In the genomic region with DNA sequence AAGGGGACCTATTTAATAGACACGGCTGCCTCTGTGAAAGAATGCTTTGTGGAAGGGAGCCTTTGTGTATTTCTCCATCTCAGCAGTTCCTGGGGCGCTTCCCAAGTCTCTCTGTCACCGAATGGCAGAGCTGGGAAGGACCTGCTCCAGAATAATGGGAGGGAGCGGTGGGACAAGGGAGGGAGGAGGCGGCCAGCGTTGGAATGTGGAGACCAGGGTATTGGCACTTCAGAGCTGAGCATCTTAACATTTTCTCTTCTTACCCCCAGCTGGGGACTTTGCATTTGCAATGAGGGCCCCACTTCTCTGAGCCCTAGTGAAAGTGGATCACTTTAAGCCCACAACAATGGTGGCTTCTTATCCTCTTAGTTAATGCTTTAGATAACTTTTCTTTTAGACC, we compare ENCODE assay signal across 27 cellular contexts. TPM values are rescaled to one million over a fixed set of nuclear protein-coding genes. Genes with fewer than 3 reads are reported as not detected.
DNase-seq lines count a peak whose midpoint lies in the region; ATAC-seq, FAIRE-seq and TF ChIP-seq lines count a peak whose summit lies in the region.
"Had no signal": no experiment of that assay in that cellular context is flagged by ENCODE, and none has a peak within 500 bp of the region (broad histone marks: within the 10 kb centered on the region; RNA-seq: fewer than 3 reads in every experiment).

No MANE protein-coding gene starts in this region.

- 0 out of 4 replicates have a peak, but pooled peaks of 1 of the 2 experiments have one; percentile 13 for TF ChIP-seq RAD21 in H1 (IDR thresholded peaks at IDR 0.05 in 1 of 2, conservative IDR thresholded peaks at IDR 0.05 in 1 of 2; ENCODE audit: low read depth in 2 of 2, low read length in 2 of 2)

- H3K4me3 Mint-ChIP-seq in type B pancreatic cell, result peak overlapping the region; percentile 21
- H3K4me3 Mint-ChIP-seq: activated naive CD4-positive, alpha-beta T cell treated with anti-CD3 and anti-CD28 coated beads for 36 hours; activated T-helper 1 cell treated with anti-CD3 and anti-CD28 coated beads, Interleukin-12 subunit alpha, Interleukin-12 subunit beta, Interleukin-2, Interleukin-4 antibody, amounts not matched to agents 30 ng/mL and 10 ng/mL and 1 ng/mL, durations not matched to agents 14 hours and 24 hours and 36 hours; natural killer cell; stimulated activated memory B cell treated with anti-CD40 and anti-IgM and Interleukin-4, amounts not matched to agents 10 μg/mL and 1 μg/mL and 100 μg/mL, for 72 hours had no signal

- H2BK12ac ChIP-seq in H1 (ENCODE audit: low read depth, low read length), result 0 out of 2 replicates have a peak overlapping the region, but pooled peaks have one; percentile 51

- peaks cover 67% of the 10 kb centered on the region for H3K4me1 Mint-ChIP-seq in type B pancreatic cell (ENCODE audit: unreplicated experiment)
- H3K4me1 Mint-ChIP-seq: natural killer cell; stimulated activated memory B cell treated with anti-CD40 and anti-IgM and Interleukin-4, amounts not matched to agents 10 μg/mL and 1 μg/mL and 100 μg/mL, for 72 hours had no signal

- peaks cover 4% of the 10 kb centered on the region for H3F3A ChIP-seq in smooth muscle cell (ENCODE audit: low read depth)

- H3K4me2 ChIP-seq in H1 (ENCODE audit: insufficient read depth in 1 of 2, low read depth in 2 of 2, low read length in 2 of 2) (peak overlapping the region; percentile 43 to 64), mesendoderm (ENCODE audit: low read length) (no peak overlapping the region), smooth muscle cell (no peak overlapping the region)

- H2AK5ac ChIP-seq in H1 (ENCODE audit: low read depth, low read length) (0 out of 2 replicates have a peak overlapping the region, but pooled peaks have one; percentile 75), mesendoderm (ENCODE audit: low read length) (no peak overlapping the region)

- no peak overlapping the region for H4K8ac ChIP-seq in H1 (ENCODE audit: extremely low read depth, insufficient read depth, low read length)
- no peak overlapping the region for H4K8ac ChIP-seq in mesendoderm (ENCODE audit: low read depth, low read length)

- DNase-seq in H1 (ENCODE audit: low read depth in 1 of 2, low spot score in 2 of 2) (peak; percentile 74 to 77), mesendoderm (peak; percentile 96), type B pancreatic cell (ENCODE audit: extremely low spot score, unreplicated experiment) (no peak), smooth muscle cell (lab: John Stamatoyannopoulos, UW; ENCODE audit: unreplicated experiment) (no peak), GM03348 (ENCODE audit: low spot score) (no peak)
- DNase-seq: activated CD4-positive, alpha-beta T cell treated with anti-CD3 and anti-CD28 coated beads, Interleukin-2, amount 50 U/mL, for 48 hours; activated CD4-positive, CD25-positive, alpha-beta regulatory T cell; activated naive CD4-positive, alpha-beta T cell treated with anti-CD3 and anti-CD28 coated beads for 36 hours; foreskin keratinocyte; GM23248; heart right ventricle; natural killer cell; NCI-H1105; NCI-H187 treated with DMSO at 0.1 percent for 48 hours; right lobe of liver; stimulated activated CD4-positive, alpha-beta T cell treated with anti-CD3 and anti-CD28 coated beads, Interleukin-4, amount 100 ng/mL, for 4 hours; upper lobe of right lung had no signal

- no peak for ATAC-seq in GM21737 (IDR thresholded peaks at IDR 0.05; ENCODE audit: unreplicated experiment)
- ATAC-seq: foreskin keratinocyte; heart right ventricle; K562; natural killer cell; right lobe of liver; stimulated activated memory B cell treated with anti-CD40 and anti-IgM and Interleukin-4, amounts not matched to agents 10 μg/mL and 1 μg/mL and 100 μg/mL, for 72 hours; upper lobe of right lung had no signal

- no peak overlapping the region for H2BK15ac ChIP-seq in H1 (ENCODE audit: low read length)
- H2BK15ac ChIP-seq in mesendoderm (replicated peaks; ENCODE audit: low read depth), result no peak overlapping the region

- no peak for TF ChIP-seq POLR2A in H1 (IDR thresholded peaks at IDR 0.05; ENCODE audit: control extremely low read depth in 1 of 2, low read depth in 2 of 2, low read length in 2 of 2)

- H2AFZ ChIP-seq in H1 (ENCODE audit: low read length), result no peak overlapping the region
- no peak overlapping the region for H2AFZ ChIP-seq in smooth muscle cell (ENCODE audit: low read depth)
- H2AFZ ChIP-seq: GM23248 had no signal

- peak overlapping the region; percentile 46; the same call in 1 of the 2 replicates for H3K27ac ChIP-seq in HUES6 (ENCODE audit: low read depth, low read length)
- no peak overlapping the region; the same call in 1 of the 2 replicates for H3K27ac ChIP-seq in H1 (ENCODE audit: low read depth, low read length)
- H3K27ac ChIP-seq in mesendoderm (ENCODE audit: low read depth, low read length), result peak overlapping the region; percentile 26
- no peak overlapping the region for H3K27ac ChIP-seq in smooth muscle cell (ENCODE audit: low read depth)
- H3K27ac ChIP-seq: breast epithelium, esophagus muscularis mucosa, foreskin keratinocyte, GM23248, heart right ventricle, right lobe of liver, upper lobe of right lung had no signal

- no peaks in the 10 kb centered on the region for H3K9me3 Mint-ChIP-seq in type B pancreatic cell
- H3K9me3 Mint-ChIP-seq: activated naive CD4-positive, alpha-beta T cell treated with anti-CD3 and anti-CD28 coated beads for 36 hours; activated T-helper 1 cell treated with anti-CD3 and anti-CD28 coated beads, Interleukin-12 subunit alpha, Interleukin-12 subunit beta, Interleukin-2, Interleukin-4 antibody, amounts not matched to agents 30 ng/mL and 10 ng/mL and 1 ng/mL, durations not matched to agents 14 hours and 24 hours and 36 hours; natural killer cell; stimulated activated memory B cell treated with anti-CD40 and anti-IgM and Interleukin-4, amounts not matched to agents 10 μg/mL and 1 μg/mL and 100 μg/mL, for 72 hours had no signal

- peaks cover 2% of the 10 kb centered on the region; the same call in 1 of the 2 replicates for H3K23me2 ChIP-seq in H1 (ENCODE audit: low read depth, low read length)

- H3K36me3 Mint-ChIP-seq in type B pancreatic cell, result no peaks in the 10 kb centered on the region
- H3K36me3 Mint-ChIP-seq: natural killer cell; stimulated activated memory B cell treated with anti-CD40 and anti-IgM and Interleukin-4, amounts not matched to agents 10 μg/mL and 1 μg/mL and 100 μg/mL, for 72 hours had no signal

- H2BK5ac ChIP-seq in H1 (ENCODE audit: low read depth, low read length) (peak overlapping the region; percentile 82), mesendoderm (ENCODE audit: low read length) (no peak overlapping the region)

- H3K27me3 ChIP-seq in HUES6 (ENCODE audit: control insufficient read depth, insufficient read depth, low read length) (no peaks in the 10 kb centered on the region), H1 (replicated peaks in 1 of 4; ENCODE audit: control insufficient read depth in 3 of 4, extremely low read depth in 1 of 4, insufficient read depth in 3 of 4, low read length in 3 of 4) (no peaks in the 10 kb centered on the region), mesendoderm (ENCODE audit: insufficient read depth, low read length, poor library complexity) (no peaks in the 10 kb centered on the region), smooth muscle cell (ENCODE audit: low read depth) (no peaks in the 10 kb centered on the region)
- H3K27me3 ChIP-seq: breast epithelium, esophagus muscularis mucosa, foreskin keratinocyte, heart right ventricle, right lobe of liver, upper lobe of right lung had no signal

- H3K4me3 ChIP-seq in HUES6 (ENCODE audit: low read depth, low read length) (peak overlapping the region; percentile 34), H1 (ENCODE audit: extremely low read depth in 1 of 4, insufficient read depth in 2 of 4, low read depth in 3 of 4, low read length in 4 of 4) (peak overlapping the region in 3 of 4 experiments; percentile 4 to 43 (median 19); a peak in 4 of 8 replicates), mesendoderm (ENCODE audit: low read length) (no peak overlapping the region), smooth muscle cell (no peak overlapping the region)
- H3K4me3 ChIP-seq: breast epithelium, esophagus muscularis mucosa, GM23248, heart right ventricle, K562, right lobe of liver, upper lobe of right lung had no signal

- peaks cover 82% of the 10 kb centered on the region for H3K4me1 ChIP-seq in HUES6 (ENCODE audit: control insufficient read depth, insufficient read depth, low read length)
- peaks cover 15 to 51% (median 32%) of the 10 kb centered on the region in 4 experiments for H3K4me1 ChIP-seq in H1 (replicated peaks in 1 of 4; ENCODE audit: control insufficient read depth in 3 of 4, insufficient read depth in 4 of 4, low read length in 3 of 4)
- H3K4me1 ChIP-seq in mesendoderm (ENCODE audit: control insufficient read depth, low read depth, low read length), result peaks cover 25% of the 10 kb centered on the region
- H3K4me1 ChIP-seq in smooth muscle cell (ENCODE audit: low read depth), result peaks cover 52% of the 10 kb centered on the region
- H3K4me1 ChIP-seq: foreskin keratinocyte had no signal

- TF ChIP-seq EP300 in H1 (IDR thresholded peaks at IDR 0.05; ENCODE audit: borderline replicate concordance in 1 of 2, low read depth in 2 of 2, low read length in 2 of 2), result peak in 1 of 2 experiments; percentile 67; a peak in 1 of 3 replicates

- no peak overlapping the region for H4K91ac ChIP-seq in H1 (replicated peaks; ENCODE audit: insufficient read length, low read length)

- no peak overlapping the region for H3K56ac ChIP-seq in H1 (replicated peaks; ENCODE audit: insufficient read length, low read depth, low read length)
- peak overlapping the region; percentile 26 for H3K56ac ChIP-seq in mesendoderm (ENCODE audit: low read length)

- 3% methylated on average over 6 of the region's 6 CpGs; no CpG with 5 or more reads in 1 of the 2 experiments for WGBS in H1 (ENCODE audit: extremely low coverage in 1 of 2, insufficient coverage in 1 of 2, insufficient read length in 1 of 2, insufficient replicate concordance in 2 of 2, low coverage in 1 of 2, low lambda C conversion rate in 2 of 2, missing lambda C conversion rate in 1 of 2), 2 experiments
- WGBS in mesendoderm (ENCODE audit: extremely low coverage, insufficient coverage, low lambda C conversion rate), result no CpG with 5 or more reads among the region's 6 CpGs
- 39% methylated on average over 6 of the region's 6 CpGs for WGBS in smooth muscle cell (ENCODE audit: low lambda C conversion rate)

- H2BK120ac ChIP-seq in H1 (replicated peaks; ENCODE audit: low read depth, low read length), result no peak overlapping the region
- no peak overlapping the region for H2BK120ac ChIP-seq in mesendoderm (ENCODE audit: low read depth, low read length)

- peaks cover 14 to 74% of the 10 kb centered on the region in 2 experiments for H3K79me2 ChIP-seq in H1 (ENCODE audit: control insufficient read depth in 1 of 2, insufficient read depth in 2 of 2, low read length in 2 of 2)
- H3K79me2 ChIP-seq in mesendoderm (ENCODE audit: control insufficient read depth, insufficient read depth, low read length), result peaks cover 41% of the 10 kb centered on the region
- H3K79me2 ChIP-seq in smooth muscle cell (ENCODE audit: low read depth), result peaks cover 59% of the 10 kb centered on the region

- FAIRE-seq in H1 (lab: Jason Lieb, UNC), result peak; percentile 97
- FAIRE-seq: colon, GM12891, K562, keratinocyte had no signal

- H3K4ac ChIP-seq in H1 (replicated peaks; ENCODE audit: insufficient read length, low read depth, low read length) (no peak overlapping the region), mesendoderm (ENCODE audit: low read depth, low read length) (no peak overlapping the region)

- TF ChIP-seq CTCF in H1 (IDR thresholded peaks at IDR 0.05; ENCODE audit: control extremely low read depth in 1 of 3, insufficient read depth in 1 of 3, low read depth in 1 of 3, low read length in 3 of 3), result no peak
- no peak for TF ChIP-seq CTCF in type B pancreatic cell (conservative IDR thresholded peaks at IDR 0.05)
- TF ChIP-seq CTCF in smooth muscle cell (IDR thresholded peaks at IDR 0.05; ENCODE audit: borderline replicate concordance, insufficient read depth, poor library complexity, severe bottlenecking), result no peak

- CTCF ChIA-PET in H1 (lab: Charles Lee; ENCODE audit: partially characterized antibody), result interaction anchor here (0.9 to 3.3 kb wide), 7 partner anchors 13 to 85 kb away, joined by 3 to 14 read pairs (median 3); no protein-coding TSS in a partner anchor

- H3K79me1 ChIP-seq in H1 (ENCODE audit: low read depth, low read length) (peaks cover 4% of the 10 kb centered on the region; the same call in 1 of the 2 replicates), mesendoderm (ENCODE audit: low read length) (peaks cover 13% of the 10 kb centered on the region)

- H4K20me1 ChIP-seq in H1 (replicated peaks in 1 of 2; ENCODE audit: control insufficient read depth in 1 of 2, insufficient read depth in 2 of 2, low read length in 2 of 2) (peaks cover 0 to 1% of the 10 kb centered on the region in 2 experiments), smooth muscle cell (ENCODE audit: low read depth) (no peaks in the 10 kb centered on the region)

- H3K9me3 ChIP-seq in HUES6 (ENCODE audit: control insufficient read depth, insufficient read depth, low read depth, low read length) (no peaks in the 10 kb centered on the region), H1 (ENCODE audit: insufficient read depth in 2 of 2, low read depth in 1 of 2, low read length in 1 of 2) (no peaks in the 10 kb centered on the region), smooth muscle cell (replicated peaks; ENCODE audit: low read depth) (no peaks in the 10 kb centered on the region)
- H3K9me3 ChIP-seq: breast epithelium, esophagus muscularis mucosa, heart right ventricle, right lobe of liver, upper lobe of right lung had no signal

- no peak overlapping the region for H3K18ac ChIP-seq in H1 (ENCODE audit: extremely low read depth, low read length)
- H3K18ac ChIP-seq in mesendoderm (ENCODE audit: low read length), result no peak overlapping the region

- H3K23ac ChIP-seq in H1 (ENCODE audit: insufficient read length), result no peak overlapping the region
- H3K23ac ChIP-seq in mesendoderm (ENCODE audit: low read length), result no peak overlapping the region

- H3K9ac ChIP-seq in HUES6 (ENCODE audit: low read length) (peak overlapping the region; percentile 27), H1 (replicated peaks in 1 of 4; ENCODE audit: extremely low read depth in 1 of 4, low read depth in 3 of 4, low read length in 3 of 4) (no peak overlapping the region; a peak in 1 of 7 replicates), mesendoderm (ENCODE audit: low read length) (no peak overlapping the region), smooth muscle cell (ENCODE audit: low read depth) (no peak overlapping the region)
- H3K9ac ChIP-seq: GM23248 had no signal

- no peak overlapping the region for H3K14ac ChIP-seq in H1 (ENCODE audit: insufficient read length)

- peaks cover 3% of the 10 kb centered on the region for H3K27me3 Mint-ChIP-seq in type B pancreatic cell

- POLR2A ChIA-PET in H1 (lab: Charles Lee; ENCODE audit: partially characterized antibody), result interaction anchor here (1.4 to 3.1 kb wide), 3 partner anchors 15 to 23 kb away, joined by 3 to 14 read pairs (median 10); no protein-coding TSS in a partner anchor

- H3K36me3 ChIP-seq in HUES6 (ENCODE audit: control insufficient read depth, insufficient read depth, low read length) (no peaks in the 10 kb centered on the region; the same call in 1 of the 2 replicates), H1 (ENCODE audit: control insufficient read depth in 2 of 4, insufficient read depth in 4 of 4, low read length in 3 of 4) (peaks cover 0 to 3% (median 0%) of the 10 kb centered on the region in 4 experiments; a peak in 1 of 8 replicates), mesendoderm (ENCODE audit: control insufficient read depth, insufficient read depth, low read length) (no peaks in the 10 kb centered on the region), smooth muscle cell (ENCODE audit: low read depth) (no peaks in the 10 kb centered on the region)
- H3K36me3 ChIP-seq: breast epithelium, esophagus muscularis mucosa, heart right ventricle, right lobe of liver, upper lobe of right lung had no signal

- no peak overlapping the region for H3K27ac Mint-ChIP-seq in type B pancreatic cell
- H3K27ac Mint-ChIP-seq: activated naive CD4-positive, alpha-beta T cell treated with anti-CD3 and anti-CD28 coated beads for 36 hours; activated T-helper 1 cell treated with anti-CD3 and anti-CD28 coated beads, Interleukin-12 subunit alpha, Interleukin-12 subunit beta, Interleukin-2, Interleukin-4 antibody, amounts not matched to agents 30 ng/mL and 10 ng/mL and 1 ng/mL, durations not matched to agents 14 hours and 24 hours and 36 hours; natural killer cell; stimulated activated memory B cell treated with anti-CD40 and anti-IgM and Interleukin-4, amounts not matched to agents 10 μg/mL and 1 μg/mL and 100 μg/mL, for 72 hours had no signal

- H4K5ac ChIP-seq in H1 (ENCODE audit: insufficient read length, low read depth, low read length), result no peak overlapping the region
- no peak overlapping the region for H4K5ac ChIP-seq in mesendoderm (ENCODE audit: low read length)

- no peak overlapping the region for H2BK20ac ChIP-seq in H1 (ENCODE audit: low read length)

RNA-seq across cellular contexts. Expression of gene CACHD1, which starts 23.9 kb away (rescaled TPM):
- 42.5 and 44.7 TPM in 2 replicates for total RNA-seq in H1 (2021; fragmentation: NEBNext Ultra II Directional; extraction: Animal tissue kit (Norgen Biotek cat#: 25700))
- 22.2 and 26.4 TPM in 2 replicates for polyA plus RNA-seq in H1 (2011; rRNA removed)
- polyA plus RNA-seq in H1 (2011; cell fraction: cytosol; rRNA removed), result 24.2 TPM
- polyA plus RNA-seq in H1 (2011; cell fraction: nucleus; rRNA removed), result 42.0 TPM
- 28.5 to 35.1 TPM (median 34.0 TPM) in 4 replicates for polyA plus RNA-seq in H1 (2012, experiment 1 of 2)
- 2.8 TPM for polyA plus RNA-seq in H1 (2012, experiment 2 of 2)
- polyA plus RNA-seq in H1 (2013, experiment 1 of 2), result 33.0 TPM
- polyA plus RNA-seq in H1 (2013, experiment 2 of 2), result 31.4 TPM
- 71.1 and 85.3 TPM in 2 replicates for polyA minus RNA-seq in H1 (2011; rRNA and poly(A)+ RNA removed)
- 39.4 TPM for polyA minus RNA-seq in H1 (2011; cell fraction: cytosol; rRNA and poly(A)+ RNA removed)
- polyA minus RNA-seq in H1 (2011; cell fraction: nucleus; rRNA and poly(A)+ RNA removed), result 70.3 TPM
- polyA plus RNA-seq in mesendoderm (2013, experiment 1 of 2), result 40.3 TPM
- 39.6 TPM for polyA plus RNA-seq in mesendoderm (2013, experiment 2 of 2)
- 9.6 and 44.6 TPM in 2 replicates for total RNA-seq in type B pancreatic cell (ENCODE audit: low replicate concordance)
- 19.2 and 20.8 TPM in 2 replicates for total RNA-seq in smooth muscle cell
- 12.8 and 12.9 TPM in 2 replicates for polyA plus RNA-seq in smooth muscle cell
- total RNA-seq: natural killer cell had no signal
- polyA plus RNA-seq: K562 had no signal

Comparison
In these comparisons a context has a peak if more than half of its experiments do, and no peak if none do; other contexts are left out.
1. H3K27ac ChIP-seq: peak in HUES6 (single experiment) and mesendoderm (single experiment); none in H1 (single experiment) and smooth muscle cell (single experiment).
2. H3K4me3 ChIP-seq: peak in HUES6 (single experiment) and H1 (3 of 4); none in mesendoderm (single experiment) and smooth muscle cell (single experiment).
3. DNase-seq: peak in H1 (2 of 2) and mesendoderm (single experiment); none in type B pancreatic cell (single experiment), smooth muscle cell (single experiment) and GM03348 (single experiment).
4. H3K4me2 ChIP-seq: peak in H1 (2 of 2); none in mesendoderm (single experiment) and smooth muscle cell (single experiment).